In genomic region chr1:107867422-107867821, GRCh38 we compare ENCODE assay signal across 1 cellular context.
TF ChIP-seq lines count a peak whose summit lies in the region.

No MANE protein-coding gene starts in this region.

TF ChIP-seq in GM23338, 12 proteins besides CTCF, POLR2A, EP300 and RAD21 (continued from another document):
- TF ChIP-seq ZNF462 (CRISPR knock-in tag; IDR thresholded peaks at IDR 0.05) = peak; percentile 96
